ENCODE assay signal across 1 cellular context in genomic region chr6:136751478-136751956, GRCh38.
TF ChIP-seq lines count a peak whose summit lies in the region.

No MANE protein-coding gene starts in this region.

TF ChIP-seq in HepG2, 621 proteins besides CTCF, POLR2A, EP300 and RAD21 (continued from another document):
- TF ChIP-seq TFAP4 (IDR thresholded peaks at IDR 0.05; ENCODE audit: borderline replicate concordance, low read depth): no peak
TF ChIP-seq in HepG2: peak in this region for 0.
